27 cellular contexts compared by ENCODE assay signal in genomic region chr1:211918665-211919414, GRCh38.
A peak's percentile ranks its signal among the peaks of the same experiment; 100 is the strongest.
DNase-seq lines count a peak whose midpoint lies in the region; ATAC-seq, FAIRE-seq and TF ChIP-seq lines count a peak whose summit lies in the region.
"Had no signal": no experiment of that assay in that cellular context is flagged by ENCODE, and none has a peak within 500 bp of the region (broad histone marks: within the 10 kb centered on the region; RNA-seq: fewer than 3 reads in every experiment).

No MANE protein-coding gene starts in this region.

- peaks cover 11% of the 10 kb centered on the region for H3K27me3 Mint-ChIP-seq in stimulated activated naive CD8-positive, alpha-beta T cell treated with anti-CD3 and anti-CD28 coated beads, Interleukin-15, Interleukin-2, amounts not matched to agents 100 ng/mL and 50 ng/mL, for 24 hours
- H3K27me3 Mint-ChIP-seq in stimulated activated naive CD8-positive, alpha-beta T cell treated with anti-CD3 and anti-CD28 coated beads, Interleukin-15, amount 100 ng/mL, for 72 hours, result peaks cover 8% of the 10 kb centered on the region
- peaks cover 20 to 21% of the 10 kb centered on the region in 2 donors for H3K27me3 Mint-ChIP-seq in stimulated activated naive B cell treated with anti-CD40 and anti-IgM and Interleukin-4, amounts not matched to agents 10 μg/mL and 1 μg/mL and 100 μg/mL, for 72 hours
- H3K27me3 Mint-ChIP-seq: type B pancreatic cell had no signal

- H3K27ac Mint-ChIP-seq in stimulated activated naive CD8-positive, alpha-beta T cell treated with anti-CD3 and anti-CD28 coated beads, Interleukin-15, Interleukin-2, amounts not matched to agents 100 ng/mL and 50 ng/mL, for 24 hours, result peak overlapping the region; percentile 22
- H3K27ac Mint-ChIP-seq in stimulated activated naive CD8-positive, alpha-beta T cell treated with anti-CD3 and anti-CD28 coated beads, Interleukin-15, amount 100 ng/mL, for 72 hours, result peak overlapping the region in 1 of 2 donors; percentile 20
- H3K27ac Mint-ChIP-seq in stimulated activated naive B cell treated with anti-CD40 and anti-IgM and Interleukin-4, amounts not matched to agents 10 μg/mL and 1 μg/mL and 100 μg/mL, for 72 hours, result no peak overlapping the region
- H3K27ac Mint-ChIP-seq: activated naive CD8-positive, alpha-beta T cell; activated T-helper 17 cell treated with anti-CD3 and anti-CD28 coated beads, Interleukin-2, amount 50 U/mL, for 72 hours; naive thymus-derived CD4-positive, alpha-beta T cell; T-helper 2 cell treated with Interferon-gamma antibody and Interleukin-4, amounts not matched to agents 5 μg/mL and 100 μg/mL, for 36 hours; type B pancreatic cell had no signal

- FAIRE-seq in RCC 7860 (lab: Jason Lieb, UNC), result no peak

- H3K4me3 ChIP-seq in body of pancreas (no peak overlapping the region), right lobe of liver (no peak overlapping the region)
- H3K4me3 ChIP-seq: BLaER1, heart right ventricle had no signal

- WGBS in body of pancreas, 2 donors, result 78 to 82% methylated on average over 7 of the region's 7 CpGs
- WGBS in right lobe of liver (ENCODE audit: insufficient coverage, low coverage, low lambda C conversion rate, missing lambda C conversion rate), result 59% methylated on average over 7 of the region's 7 CpGs

- intact Hi-C loops in body of pancreas (cut with DNase I), result no loop called here
- intact Hi-C loops in right lobe of liver (cut with DNase I), result no loop called here

- H3K36me3 ChIP-seq in body of pancreas (replicated peaks in 1 of 2; ENCODE audit: insufficient read depth in 1 of 2, low read depth in 2 of 2) (no peaks in the 10 kb centered on the region), right lobe of liver (no peaks in the 10 kb centered on the region)
- H3K36me3 ChIP-seq: BLaER1, heart right ventricle, WERI-Rb-1 had no signal

- no peak for ATAC-seq in stimulated activated naive CD8-positive, alpha-beta T cell treated with anti-CD3 and anti-CD28 coated beads, Interleukin-15, amount 100 ng/mL, for 72 hours
- ATAC-seq in body of pancreas (no peak), right lobe of liver (no peak), GM18519 (IDR thresholded peaks at IDR 0.05; ENCODE audit: low FRiP score, unreplicated experiment) (no peak), GM21717 (IDR thresholded peaks at IDR 0.05; ENCODE audit: unreplicated experiment) (no peak)
- no peak for ATAC-seq in stimulated activated naive B cell treated with anti-CD40 and anti-IgM and Interleukin-4, amounts not matched to agents 10 μg/mL and 1 μg/mL and 100 μg/mL, for 72 hours (replicated peaks)
- ATAC-seq: activated T-helper 17 cell treated with anti-CD3 and anti-CD28 coated beads, Interleukin-2, amount 50 U/mL, for 72 hours; naive thymus-derived CD4-positive, alpha-beta T cell had no signal

- H3K9me3 Mint-ChIP-seq in stimulated activated naive CD8-positive, alpha-beta T cell treated with anti-CD3 and anti-CD28 coated beads, Interleukin-15, Interleukin-2, amounts not matched to agents 100 ng/mL and 50 ng/mL, for 24 hours, result no peaks in the 10 kb centered on the region
- peaks cover 0 to 6% of the 10 kb centered on the region in 2 donors for H3K9me3 Mint-ChIP-seq in stimulated activated naive CD8-positive, alpha-beta T cell treated with anti-CD3 and anti-CD28 coated beads, Interleukin-15, amount 100 ng/mL, for 72 hours
- peaks cover 0 to 2% of the 10 kb centered on the region in 2 donors for H3K9me3 Mint-ChIP-seq in stimulated activated naive B cell treated with anti-CD40 and anti-IgM and Interleukin-4, amounts not matched to agents 10 μg/mL and 1 μg/mL and 100 μg/mL, for 72 hours
- H3K9me3 Mint-ChIP-seq: activated T-helper 17 cell treated with anti-CD3 and anti-CD28 coated beads, Interleukin-2, amount 50 U/mL, for 72 hours; T-helper 2 cell treated with Interferon-gamma antibody and Interleukin-4, amounts not matched to agents 5 μg/mL and 100 μg/mL, for 36 hours; type B pancreatic cell had no signal

- no peaks in the 10 kb centered on the region for H3K4me1 Mint-ChIP-seq in stimulated activated naive CD8-positive, alpha-beta T cell treated with anti-CD3 and anti-CD28 coated beads, Interleukin-15, Interleukin-2, amounts not matched to agents 100 ng/mL and 50 ng/mL, for 24 hours (ENCODE audit: low read depth)
- H3K4me1 Mint-ChIP-seq in stimulated activated naive CD8-positive, alpha-beta T cell treated with anti-CD3 and anti-CD28 coated beads, Interleukin-15, amount 100 ng/mL, for 72 hours, result no peaks in the 10 kb centered on the region
- H3K4me1 Mint-ChIP-seq in stimulated activated naive B cell treated with anti-CD40 and anti-IgM and Interleukin-4, amounts not matched to agents 10 μg/mL and 1 μg/mL and 100 μg/mL, for 72 hours, result peaks cover 6 to 21% of the 10 kb centered on the region in 2 donors
- H3K4me1 Mint-ChIP-seq: activated T-helper 17 cell treated with anti-CD3 and anti-CD28 coated beads, Interleukin-2, amount 50 U/mL, for 72 hours had no signal

- H3K9me3 ChIP-seq in body of pancreas, result no peaks in the 10 kb centered on the region
- H3K9me3 ChIP-seq in right lobe of liver, result no peaks in the 10 kb centered on the region
- H3K9me3 ChIP-seq: BLaER1, heart right ventricle had no signal

- no peak for DNase-seq in stimulated activated naive CD8-positive, alpha-beta T cell treated with anti-CD3 and anti-CD28 coated beads, Interleukin-15, amount 100 ng/mL, for 72 hours
- DNase-seq in body of pancreas, result no peak
- DNase-seq in right lobe of liver, result no peak
- DNase-seq in RCC 7860 (ENCODE audit: low spot score), result no peak
- no peak for DNase-seq in stimulated activated naive B cell treated with anti-CD40 and anti-IgM and Interleukin-4, amounts not matched to agents 10 μg/mL and 1 μg/mL and 100 μg/mL, for 72 hours
- DNase-seq: activated CD8-positive, alpha-beta memory T cell treated with anti-CD3 and anti-CD28 coated beads, Interleukin-2, amount 50 U/mL, for 4 hours; COR-L47; DMS79 treated with DMSO at 0.1 percent for 48 hours; effector CD8-positive, alpha-beta T cell; H7; heart right ventricle; mesendoderm; naive thymus-derived CD4-positive, alpha-beta T cell; NCI-H1694; NCI-H2171 treated with DMSO at 0.1 percent for 48 hours; NCI-H524 treated with DMSO at 0.1 percent for 48 hours; occipital lobe; WERI-Rb-1 had no signal

- H3K27ac ChIP-seq in body of pancreas, result peak overlapping the region in 3 of 4 donors; percentile 18 to 68 (median 66)
- peak overlapping the region; percentile 74 to 88 (median 80) for H3K27ac ChIP-seq in right lobe of liver
- H3K27ac ChIP-seq: BLaER1, RWPE1, WERI-Rb-1 had no signal

- no peak for TF ChIP-seq POLR2A in body of pancreas (IDR thresholded peaks at IDR 0.05)
- TF ChIP-seq POLR2A in right lobe of liver (IDR thresholded peaks at IDR 0.05), result no peak

- TF ChIP-seq CTCF in body of pancreas (IDR thresholded peaks at IDR 0.05), result no peak
- no peak for TF ChIP-seq CTCF in right lobe of liver (IDR thresholded peaks at IDR 0.05)

- H3K36me3 Mint-ChIP-seq in stimulated activated naive CD8-positive, alpha-beta T cell treated with anti-CD3 and anti-CD28 coated beads, Interleukin-15, Interleukin-2, amounts not matched to agents 100 ng/mL and 50 ng/mL, for 24 hours (ENCODE audit: low read depth), result no peaks in the 10 kb centered on the region
- H3K36me3 Mint-ChIP-seq in stimulated activated naive B cell treated with anti-CD40 and anti-IgM and Interleukin-4, amounts not matched to agents 10 μg/mL and 1 μg/mL and 100 μg/mL, for 72 hours, result no peaks in the 10 kb centered on the region
- H3K36me3 Mint-ChIP-seq: activated naive CD8-positive, alpha-beta T cell; naive thymus-derived CD4-positive, alpha-beta T cell; type B pancreatic cell had no signal

- no peak overlapping the region for H3K4me3 Mint-ChIP-seq in stimulated activated naive CD8-positive, alpha-beta T cell treated with anti-CD3 and anti-CD28 coated beads, Interleukin-15, Interleukin-2, amounts not matched to agents 100 ng/mL and 50 ng/mL, for 24 hours
- H3K4me3 Mint-ChIP-seq in stimulated activated naive CD8-positive, alpha-beta T cell treated with anti-CD3 and anti-CD28 coated beads, Interleukin-15, amount 100 ng/mL, for 72 hours, result no peak overlapping the region
- no peak overlapping the region for H3K4me3 Mint-ChIP-seq in stimulated activated naive B cell treated with anti-CD40 and anti-IgM and Interleukin-4, amounts not matched to agents 10 μg/mL and 1 μg/mL and 100 μg/mL, for 72 hours
- H3K4me3 Mint-ChIP-seq: activated naive CD8-positive, alpha-beta T cell; activated T-helper 17 cell treated with anti-CD3 and anti-CD28 coated beads, Interleukin-2, amount 50 U/mL, for 72 hours; naive thymus-derived CD4-positive, alpha-beta T cell; T-helper 2 cell treated with Interferon-gamma antibody and Interleukin-4, amounts not matched to agents 5 μg/mL and 100 μg/mL, for 36 hours; type B pancreatic cell had no signal

- peaks cover 33% of the 10 kb centered on the region for H3K4me1 ChIP-seq in body of pancreas
- H3K4me1 ChIP-seq in right lobe of liver, result peaks cover 0 to 49% (median 27%) of the 10 kb centered on the region in 4 donors
- H3K4me1 ChIP-seq: BLaER1 had no signal

- H3K27me3 ChIP-seq in body of pancreas, result no peaks in the 10 kb centered on the region
- no peaks in the 10 kb centered on the region for H3K27me3 ChIP-seq in right lobe of liver
- H3K27me3 ChIP-seq: BLaER1, heart right ventricle had no signal
